In genomic region chr4:166153539-166153938, GRCh38 we compare ENCODE assay signal across 23 cellular contexts.
DNase-seq lines count a peak whose midpoint lies in the region; ATAC-seq and TF ChIP-seq lines count a peak whose summit lies in the region.
"Had no signal": no experiment of that assay in that cellular context is flagged by ENCODE, and none has a peak within 500 bp of the region (broad histone marks: within the 10 kb centered on the region; RNA-seq: fewer than 3 reads in every experiment).

No MANE protein-coding gene starts in this region.

- H4K20me1 ChIP-seq in MM.1S (ENCODE audit: insufficient read depth, low read length), result no peaks in the 10 kb centered on the region

- no peak for TF ChIP-seq CTCF in fibroblast of mammary gland (conservative IDR thresholded peaks at IDR 0.05; ENCODE audit: control insufficient read depth, insufficient read depth, low read depth, low read length)
- TF ChIP-seq CTCF in nephron (IDR thresholded peaks at IDR 0.05; ENCODE audit: unreplicated experiment in 3 of 3), result no peak
- TF ChIP-seq CTCF in MM.1S (IDR thresholded peaks at IDR 0.05; ENCODE audit: low read length), result no peak

- no peak for ATAC-seq in GM21526 (IDR thresholded peaks at IDR 0.05; ENCODE audit: low FRiP score, unreplicated experiment)

- DNase-seq in COLO829 (ENCODE audit: low spot score) (peak; percentile 43), SJCRH30 (peak; percentile 16 to 40), fibroblast of mammary gland (ENCODE audit: low read depth) (peak; percentile 69), OCI-M1 (lab: John Stamatoyannopoulos, UW) (no peak), NCI-H1417 (lab: John Stamatoyannopoulos, UW) (no peak), MM.1S (no peak)
- DNase-seq: activated CD4-positive, alpha-beta memory T cell treated with anti-CD3 and anti-CD28 coated beads, Interleukin-2, amount 10 ng/mL, durations not matched to agents 7 days and 5 days; activated CD4-positive, CD25-positive, alpha-beta regulatory T cell; activated naive CD4-positive, alpha-beta T cell treated with anti-CD3 and anti-CD28 coated beads, Interleukin-2, amount 10 ng/mL, durations not matched to agents 7 days and 5 days; activated T-cell treated with anti-CD3 and anti-CD28 coated beads, Interleukin-2, amount 50 U/mL, for 24 hours; CD4-positive, alpha-beta T cell; effector memory CD4-positive, alpha-beta T cell; H9; islet precursor cell; mammary epithelial cell; NCI-H187 treated with DMSO at 0.1 percent for 48 hours; NCI-H2227 treated with DMSO at 0.1 percent for 48 hours; occipital lobe; T-helper 9 cell had no signal

- H3K27ac Mint-ChIP-seq in nephron, result peak overlapping the region; percentile 70 to 74 (median 73)
- H3K27ac Mint-ChIP-seq: activated CD4-positive, alpha-beta memory T cell treated with anti-CD3 and anti-CD28 coated beads, Interleukin-2, amount 10 ng/mL, durations not matched to agents 7 days and 5 days; activated naive CD4-positive, alpha-beta T cell treated with anti-CD3 and anti-CD28 coated beads, Interleukin-2, amount 10 ng/mL, durations not matched to agents 7 days and 5 days; activated T-cell treated with anti-CD3 and anti-CD28 coated beads, Interleukin-2, amount 50 U/mL, for 24 hours; CD4-positive, alpha-beta T cell; H9 had no signal

- H3K4me1 Mint-ChIP-seq in nephron, result peaks cover 18% of the 10 kb centered on the region
- H3K4me1 Mint-ChIP-seq: activated CD4-positive, alpha-beta memory T cell treated with anti-CD3 and anti-CD28 coated beads, Interleukin-2, amount 10 ng/mL, durations not matched to agents 7 days and 5 days; activated naive CD4-positive, alpha-beta T cell treated with anti-CD3 and anti-CD28 coated beads, Interleukin-2, amount 10 ng/mL, durations not matched to agents 7 days and 5 days; H9 had no signal

- H3K27ac ChIP-seq in SJCRH30 (no peak overlapping the region), MM.1S (ENCODE audit: low read length) (no peak overlapping the region)
- H3K27ac ChIP-seq: ascending aorta, thoracic aorta had no signal

- no peak overlapping the region for H3K9ac ChIP-seq in MM.1S (ENCODE audit: low read length)

- H3K36me3 Mint-ChIP-seq in nephron (ENCODE audit: low read depth), result no peaks in the 10 kb centered on the region
- H3K36me3 Mint-ChIP-seq: activated naive CD4-positive, alpha-beta T cell treated with anti-CD3 and anti-CD28 coated beads, Interleukin-2, amount 10 ng/mL, durations not matched to agents 7 days and 5 days had no signal

- no peaks in the 10 kb centered on the region for H3K27me3 ChIP-seq in SJCRH30
- no peaks in the 10 kb centered on the region for H3K27me3 ChIP-seq in MM.1S (replicated peaks; ENCODE audit: insufficient read depth, low read length)
- H3K27me3 ChIP-seq: ascending aorta had no signal

- H3K36me3 ChIP-seq in SJCRH30, result no peaks in the 10 kb centered on the region
- no peaks in the 10 kb centered on the region for H3K36me3 ChIP-seq in MM.1S (replicated peaks; ENCODE audit: insufficient read depth, low read length)
- H3K36me3 ChIP-seq: ascending aorta, thoracic aorta had no signal

- no peak overlapping the region for H3K4me3 ChIP-seq in SJCRH30
- H3K4me3 ChIP-seq in fibroblast of mammary gland (ENCODE audit: control insufficient read depth, low read depth, low read length), result no peak overlapping the region
- no peak overlapping the region for H3K4me3 ChIP-seq in MM.1S (ENCODE audit: low read length)
- H3K4me3 ChIP-seq: ascending aorta, thoracic aorta had no signal

- no peak overlapping the region for H3K4me2 ChIP-seq in MM.1S (ENCODE audit: low read depth, low read length)

- no peaks in the 10 kb centered on the region for H3K79me2 ChIP-seq in MM.1S (ENCODE audit: low read length)

- H3K9me2 ChIP-seq in MM.1S (replicated peaks; ENCODE audit: insufficient read depth, low read length), result no peaks in the 10 kb centered on the region

- peaks cover 7% of the 10 kb centered on the region for H3K9me3 Mint-ChIP-seq in nephron
- H3K9me3 Mint-ChIP-seq: activated CD4-positive, alpha-beta memory T cell treated with anti-CD3 and anti-CD28 coated beads, Interleukin-2, amount 10 ng/mL, durations not matched to agents 7 days and 5 days; activated naive CD4-positive, alpha-beta T cell treated with anti-CD3 and anti-CD28 coated beads, Interleukin-2, amount 10 ng/mL, durations not matched to agents 7 days and 5 days; activated T-cell treated with anti-CD3 and anti-CD28 coated beads, Interleukin-2, amount 50 U/mL, for 24 hours; CD4-positive, alpha-beta T cell had no signal

- H3F3A ChIP-seq in MM.1S (ENCODE audit: insufficient read depth, low read length), result no peaks in the 10 kb centered on the region

- no peak overlapping the region for H2AFZ ChIP-seq in MM.1S (ENCODE audit: low read length)

- H3K4me3 Mint-ChIP-seq in nephron, result no peak overlapping the region
- H3K4me3 Mint-ChIP-seq: activated CD4-positive, alpha-beta memory T cell treated with anti-CD3 and anti-CD28 coated beads, Interleukin-2, amount 10 ng/mL, durations not matched to agents 7 days and 5 days; activated naive CD4-positive, alpha-beta T cell treated with anti-CD3 and anti-CD28 coated beads, Interleukin-2, amount 10 ng/mL, durations not matched to agents 7 days and 5 days; activated T-cell treated with anti-CD3 and anti-CD28 coated beads, Interleukin-2, amount 50 U/mL, for 24 hours; CD4-positive, alpha-beta T cell; H9 had no signal

- H3K4me1 ChIP-seq in SJCRH30 (no peaks in the 10 kb centered on the region), MM.1S (ENCODE audit: low read length) (no peaks in the 10 kb centered on the region)
- H3K4me1 ChIP-seq: ascending aorta had no signal

- no peaks in the 10 kb centered on the region for H3K9me3 ChIP-seq in SJCRH30 (replicated peaks)
- H3K9me3 ChIP-seq in MM.1S (replicated peaks; ENCODE audit: insufficient read depth, low read length), result no peaks in the 10 kb centered on the region
- H3K9me3 ChIP-seq: ascending aorta, thoracic aorta had no signal

- H3K27me3 Mint-ChIP-seq in nephron (ENCODE audit: low read depth), result peaks cover 4% of the 10 kb centered on the region
- H3K27me3 Mint-ChIP-seq: activated CD4-positive, alpha-beta memory T cell treated with anti-CD3 and anti-CD28 coated beads, Interleukin-2, amount 10 ng/mL, durations not matched to agents 7 days and 5 days; activated naive CD4-positive, alpha-beta T cell treated with anti-CD3 and anti-CD28 coated beads, Interleukin-2, amount 10 ng/mL, durations not matched to agents 7 days and 5 days; activated T-cell treated with anti-CD3 and anti-CD28 coated beads, Interleukin-2, amount 50 U/mL, for 24 hours; CD4-positive, alpha-beta T cell had no signal

Comparison
In these comparisons a context has a peak if more than half of its experiments do, and no peak if none do; other contexts are left out.
1. DNase-seq: peak in COLO829 (single experiment), SJCRH30 (2 of 2) and fibroblast of mammary gland (single experiment); none in OCI-M1 (single experiment), NCI-H1417 (0 of 3) and MM.1S (single experiment).